In the genomic region with DNA sequence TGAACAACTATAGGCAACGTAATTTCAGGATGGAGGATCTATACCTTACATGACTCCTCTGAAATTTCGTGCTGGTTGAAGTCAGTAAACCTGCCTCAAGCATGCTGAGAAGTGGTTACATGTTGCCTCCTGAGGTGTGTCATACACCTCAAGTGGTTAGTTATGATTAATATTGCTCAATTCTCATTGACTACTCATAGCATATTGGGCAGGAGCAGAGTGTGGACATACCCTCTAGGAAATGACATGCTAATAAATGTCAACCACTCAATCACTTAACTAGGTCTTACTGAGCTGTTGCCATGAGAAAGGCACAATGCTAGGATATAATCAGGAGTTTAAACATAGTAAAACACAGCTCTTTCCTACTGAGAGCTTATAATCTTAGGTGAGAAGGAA, we compare ENCODE assay signal across 9 cellular contexts. TPM values are rescaled to one million over a fixed set of nuclear protein-coding genes. Genes with fewer than 3 reads are reported as not detected.
DNase-seq lines count a peak whose midpoint lies in the region; ATAC-seq and TF ChIP-seq lines count a peak whose summit lies in the region.
"Had no signal": no experiment of that assay in that cellular context is flagged by ENCODE, and none has a peak within 500 bp of the region (broad histone marks: within the 10 kb centered on the region; RNA-seq: fewer than 3 reads in every experiment).

No MANE protein-coding gene starts in this region.

- peak overlapping the region; percentile 92 for H3K27ac ChIP-seq in RWPE2 (ENCODE audit: poor library complexity, severe bottlenecking)
- H3K27ac ChIP-seq in spleen: peak overlapping the region in 5 of 8 donors; percentile 30 to 76 (median 64)
- H3K27ac ChIP-seq: BLaER1 had no signal

- H3K4me3 ChIP-seq in RWPE2 (ENCODE audit: severe bottlenecking) (no peak overlapping the region), spleen (peak overlapping the region in 1 of 8 donors; percentile 21)
- H3K4me3 ChIP-seq: BLaER1 had no signal

- H3K27me3 ChIP-seq in RWPE2 (ENCODE audit: insufficient read depth, poor library complexity, severe bottlenecking) (no peaks in the 10 kb centered on the region), spleen (replicated peaks in 1 of 7) (no peaks in the 10 kb centered on the region)
- H3K27me3 ChIP-seq: BLaER1 had no signal

- DNase-seq in activated CD4-positive, alpha-beta T cell treated with anti-CD3 and anti-CD28 coated beads for 4 hours: peak; percentile 23
- DNase-seq in activated CD4-positive, alpha-beta T cell treated with anti-CD3 and anti-CD28 coated beads, Interleukin-2, amount 50 U/mL, for 48 hours: no peak
- no peak for DNase-seq in RWPE2 (ENCODE audit: low spot score)
- no peak for DNase-seq in spleen
- no peak for DNase-seq in Kasumi-1 (lab: John Stamatoyannopoulos, UW)

- TF ChIP-seq POLR2A in spleen (IDR thresholded peaks at IDR 0.05): no peak

- H3K9me3 ChIP-seq in RWPE2 (ENCODE audit: severe bottlenecking) (no peaks in the 10 kb centered on the region), spleen (no peaks in the 10 kb centered on the region)
- H3K9me3 ChIP-seq: BLaER1 had no signal

- 55 to 79% (median 59%) methylated on average over 2 of the region's 2 CpGs for WGBS in spleen, 5 donors

- intact Hi-C loops in spleen (cut with DNase I; ENCODE audit: low total_unique reads): no loop called here

- no peak for TF ChIP-seq CTCF in RWPE2 (IDR thresholded peaks at IDR 0.05; ENCODE audit: poor library complexity, severe bottlenecking)
- TF ChIP-seq CTCF in spleen (IDR thresholded peaks at IDR 0.05 in 8 of 11, conservative IDR thresholded peaks at IDR 0.05 in 3 of 11): no peak

- H3K4me1 ChIP-seq in RWPE2 (ENCODE audit: insufficient read depth, poor library complexity, severe bottlenecking) (peaks cover 38% of the 10 kb centered on the region), spleen (peaks cover 7 to 34% (median 29%) of the 10 kb centered on the region in 6 donors)

- ATAC-seq in RWPE2 (ENCODE audit: low read depth) (peak; percentile 78), esophagus mucosa (peak; percentile 90), GM19023 (IDR thresholded peaks at IDR 0.05; ENCODE audit: unreplicated experiment) (no peak), GM19467 (IDR thresholded peaks at IDR 0.05; ENCODE audit: unreplicated experiment) (no peak)

- H3K36me3 ChIP-seq in RWPE2 (ENCODE audit: low read depth) (no peaks in the 10 kb centered on the region), spleen (no peaks in the 10 kb centered on the region)
- H3K36me3 ChIP-seq: BLaER1 had no signal

RNA-seq across cellular contexts. Expression of gene THEM4, which starts 37.1 kb away (rescaled TPM):
- 4.8 TPM for total RNA-seq in esophagus mucosa
- 10 to 100 TPM; 10.1 to 46.3 (median 22.6) TPM for total RNA-seq in spleen
- polyA plus RNA-seq in spleen: 10 to 100 TPM; 13.3 to 15.5 (median 14.3) TPM

RNA-seq across cellular contexts. Expression of gene S100A10, which starts 47.3 kb away (rescaled TPM):
- 1,355 TPM for total RNA-seq in esophagus mucosa
- total RNA-seq in spleen: 10 to 100 TPM; 45.6 to 89.8 (median 70.4) TPM
- 100 to 1,000 TPM in 1 of 3 donors, 10 to 100 TPM in 2; 91.9 to 167 (median 93.7) TPM for polyA plus RNA-seq in spleen

Comparison
In these comparisons a context has a peak if more than half of its experiments do, and no peak if none do; other contexts are left out.
1. DNase-seq: peak in activated CD4-positive, alpha-beta T cell treated with anti-CD3 and anti-CD28 coated beads for 4 hours (2 of 2); none in activated CD4-positive, alpha-beta T cell treated with anti-CD3 and anti-CD28 coated beads, Interleukin-2, amount 50 U/mL, for 48 hours (0 of 2), RWPE2 (single experiment), spleen (single experiment) and Kasumi-1 (0 of 2).
2. ATAC-seq: peak in RWPE2 (single experiment) and esophagus mucosa (single experiment); none in GM19023 (single experiment) and GM19467 (single experiment).
3. RNA of gene S100A10, which starts 47.3 kb away (total RNA-seq): 1,355 TPM in esophagus mucosa (single experiment); 45.6 to 89.8 TPM in spleen; every median in the first group is over 10 times any median in the second.